In the genomic region with DNA sequence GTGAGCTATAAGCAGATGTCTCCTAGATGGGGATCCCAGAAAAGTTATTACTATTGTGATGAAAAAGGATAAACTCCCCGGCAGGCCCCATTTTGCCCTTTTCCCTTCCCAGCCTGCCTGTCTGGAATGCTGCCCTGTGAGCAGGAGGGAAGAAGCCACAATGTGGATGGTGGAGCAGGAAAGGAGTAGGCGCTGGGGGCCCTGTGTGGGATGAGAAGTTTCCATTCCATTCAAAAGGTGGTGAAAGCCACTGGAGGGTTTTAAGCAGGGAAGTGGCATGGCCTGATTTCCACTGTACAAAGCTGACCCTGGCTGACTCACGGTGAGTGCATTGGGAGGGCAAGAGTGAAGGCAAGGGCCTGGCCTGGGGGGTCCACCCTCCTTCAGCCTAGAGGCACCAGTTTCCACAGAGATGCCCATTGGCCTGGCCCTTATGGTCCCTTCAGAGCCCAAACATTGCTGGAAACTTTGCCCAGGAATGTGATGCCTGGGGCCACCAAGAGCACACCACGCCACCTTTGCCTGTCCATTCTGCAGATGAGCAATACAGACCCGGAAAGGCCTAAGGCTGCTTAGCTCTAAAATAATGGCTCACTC, we compare ENCODE assay signal across 27 cellular contexts.
A peak's percentile ranks its signal among the peaks of the same experiment; 100 is the strongest.
DNase-seq lines count a peak whose midpoint lies in the region; ATAC-seq, FAIRE-seq and TF ChIP-seq lines count a peak whose summit lies in the region.
"Had no signal": no experiment of that assay in that cellular context is flagged by ENCODE, and none has a peak within 500 bp of the region (broad histone marks: within the 10 kb centered on the region; RNA-seq: fewer than 3 reads in every experiment).

No MANE protein-coding gene starts in this region.

- peak overlapping the region; percentile 6 for H3K4me2 ChIP-seq in smooth muscle cell
- H3K4me2 ChIP-seq: BLaER1 had no signal

- H3K9me3 ChIP-seq in smooth muscle cell (replicated peaks; ENCODE audit: low read depth) = no peaks in the 10 kb centered on the region
- H3K9me3 ChIP-seq: BLaER1, SJSA1 had no signal

- no peaks in the 10 kb centered on the region for H3K36me3 ChIP-seq in bronchial epithelial cell (ENCODE audit: control insufficient read depth, insufficient read depth, low read length)
- H3K36me3 ChIP-seq in smooth muscle cell (ENCODE audit: low read depth) = no peaks in the 10 kb centered on the region
- H3K36me3 ChIP-seq: BLaER1, SJSA1 had no signal

- H3K36me3 Mint-ChIP-seq in glutamatergic neuron (ENCODE audit: unreplicated experiment) = no peaks in the 10 kb centered on the region

- no peak overlapping the region for H3K9ac ChIP-seq in smooth muscle cell (ENCODE audit: low read depth)
- H3K9ac ChIP-seq: BLaER1 had no signal

- no peak for ATAC-seq in stimulated activated naive CD8-positive, alpha-beta T cell treated with anti-CD3 and anti-CD28 coated beads, Interleukin-15, Interleukin-2, amounts not matched to agents 100 U/mL and 50 U/mL, for 24 hours
- ATAC-seq in GM18867 (IDR thresholded peaks at IDR 0.05; ENCODE audit: unreplicated experiment) = no peak
- ATAC-seq in GM18517 (IDR thresholded peaks at IDR 0.05; ENCODE audit: unreplicated experiment) = no peak
- ATAC-seq: HepG2, K562, Right ventricle myocardium inferior had no signal

- no peaks in the 10 kb centered on the region for H3F3A ChIP-seq in smooth muscle cell (ENCODE audit: low read depth)

- peak; percentile 7 for FAIRE-seq in bronchial epithelial cell (lab: Jason Lieb, UNC)
- FAIRE-seq: G401.6, H54, HepG2, K562, RCC 7860 had no signal

- no peaks in the 10 kb centered on the region for H3K79me2 ChIP-seq in smooth muscle cell (ENCODE audit: low read depth)

- H4K20me1 ChIP-seq in smooth muscle cell (ENCODE audit: low read depth) = no peaks in the 10 kb centered on the region

- TF ChIP-seq CTCF in bronchial epithelial cell (IDR thresholded peaks at IDR 0.05; ENCODE audit: insufficient read depth, low read length, severe bottlenecking) (no peak), smooth muscle cell (IDR thresholded peaks at IDR 0.05; ENCODE audit: borderline replicate concordance, insufficient read depth, poor library complexity, severe bottlenecking) (no peak), glutamatergic neuron (IDR thresholded peaks at IDR 0.05; ENCODE audit: partially characterized antibody, unreplicated experiment) (no peak)

- H3K4me3 Mint-ChIP-seq in glutamatergic neuron (ENCODE audit: unreplicated experiment) = no peak overlapping the region
- H3K4me3 Mint-ChIP-seq: CD4-positive, alpha-beta T cell had no signal

- peaks cover 3% of the 10 kb centered on the region for H3K27me3 Mint-ChIP-seq in glutamatergic neuron (ENCODE audit: unreplicated experiment)
- H3K27me3 Mint-ChIP-seq: CD4-positive, alpha-beta T cell had no signal

- no peak overlapping the region for H3K27ac Mint-ChIP-seq in glutamatergic neuron (ENCODE audit: unreplicated experiment)
- H3K27ac Mint-ChIP-seq: CD4-positive, alpha-beta T cell had no signal

- H3K4me3 ChIP-seq in bronchial epithelial cell (ENCODE audit: low read depth, low read length) = no peak overlapping the region
- no peak overlapping the region for H3K4me3 ChIP-seq in smooth muscle cell
- H3K4me3 ChIP-seq: BLaER1, K562, SJSA1 had no signal

- H3K27me3 ChIP-seq in bronchial epithelial cell (ENCODE audit: control insufficient read depth, insufficient read depth, low read length) (peaks cover 4% of the 10 kb centered on the region), smooth muscle cell (ENCODE audit: low read depth) (no peaks in the 10 kb centered on the region)
- H3K27me3 ChIP-seq: SJSA1 had no signal

- DNase-seq in ELR (ENCODE audit: low read depth) (peak; percentile 32), NCI-H226 (peak; percentile 12), bronchial epithelial cell (ENCODE audit: low read depth) (no peak), smooth muscle cell (lab: John Stamatoyannopoulos, UW; ENCODE audit: unreplicated experiment) (no peak), glutamatergic neuron (no peak)
- no peak for DNase-seq in stimulated activated naive CD8-positive, alpha-beta T cell treated with anti-CD3 and anti-CD28 coated beads, Interleukin-15, Interleukin-2, amounts not matched to agents 100 U/mL and 50 U/mL, for 24 hours
- DNase-seq: CD4-positive, alpha-beta T cell; COR-L47; DMS 273 treated with DMSO at 0.1 percent for 48 hours; DMS79 treated with DMSO at 0.1 percent for 48 hours; MM.1S; NCI-H1092; NCI-H1436; NCI-H1930; NCI-H510A treated with DMSO at 0.1 percent for 48 hours; NCI-H774; NK-92 treated with Interleukin-12 subunit alpha and Interleukin-12 subunit beta, amount 100 ng/mL, for 24 hours had no signal

- H3K4me1 ChIP-seq in smooth muscle cell (ENCODE audit: low read depth) = no peaks in the 10 kb centered on the region
- H3K4me1 ChIP-seq: BLaER1, SJSA1 had no signal

- H3K27ac ChIP-seq in smooth muscle cell (ENCODE audit: low read depth) = peak overlapping the region; percentile 30
- H3K27ac ChIP-seq: BLaER1, SJSA1 had no signal

- peaks cover 5% of the 10 kb centered on the region for H3K9me3 Mint-ChIP-seq in glutamatergic neuron (ENCODE audit: unreplicated experiment)
- H3K9me3 Mint-ChIP-seq: CD4-positive, alpha-beta T cell had no signal

- H2AFZ ChIP-seq in smooth muscle cell (ENCODE audit: low read depth) = no peak overlapping the region

- H3K4me1 Mint-ChIP-seq in glutamatergic neuron (ENCODE audit: low read depth, unreplicated experiment) = no peaks in the 10 kb centered on the region

- 53% methylated on average over 5 of the region's 5 CpGs for WGBS in smooth muscle cell (ENCODE audit: low lambda C conversion rate)

Comparison
In these comparisons a context has a peak if more than half of its experiments do, and no peak if none do; other contexts are left out.
1. DNase-seq: peak in ELR (single experiment) and NCI-H226 (single experiment); none in bronchial epithelial cell (single experiment), smooth muscle cell (single experiment), glutamatergic neuron (single experiment) and stimulated activated naive CD8-positive, alpha-beta T cell treated with anti-CD3 and anti-CD28 coated beads, Interleukin-15, Interleukin-2, amounts not matched to agents 100 U/mL and 50 U/mL, for 24 hours (single experiment).